In the genomic region with DNA sequence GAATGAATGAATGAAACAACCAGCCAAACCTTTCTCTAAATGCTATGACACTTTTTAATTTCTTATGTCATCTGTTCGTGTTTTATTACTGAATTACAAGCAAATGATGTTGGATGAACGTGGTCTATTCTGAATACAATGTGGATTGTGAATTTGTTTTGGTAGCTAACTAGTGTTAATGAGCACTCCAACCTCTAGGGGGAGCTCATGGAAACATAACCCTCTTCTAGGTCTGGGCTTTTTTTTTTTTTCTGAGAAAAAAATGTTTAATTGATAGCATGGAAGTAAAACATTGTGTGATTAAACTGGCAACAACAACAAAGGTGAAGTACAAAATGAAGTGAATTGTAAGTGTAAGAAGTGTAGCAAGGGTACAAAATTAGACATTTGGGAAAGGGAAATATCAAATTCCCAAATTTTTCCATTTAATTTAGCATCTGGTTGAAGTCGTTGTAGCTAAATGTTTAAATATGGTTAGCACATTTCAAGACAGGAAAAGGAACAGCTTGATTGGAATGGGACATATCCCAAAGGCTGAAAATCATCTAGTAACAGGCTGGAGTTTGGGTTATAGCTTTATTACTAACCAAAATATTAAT, we compare ENCODE assay signal across 8 cellular contexts.
DNase-seq lines count a peak whose midpoint lies in the region; ATAC-seq, FAIRE-seq and TF ChIP-seq lines count a peak whose summit lies in the region.

No MANE protein-coding gene starts in this region.

- no peak overlapping the region for H3K27ac ChIP-seq in RWPE1

- TF ChIP-seq CTCF in RWPE1 (conservative IDR thresholded peaks at IDR 0.05; ENCODE audit: low read depth), result peak; percentile 43
- TF ChIP-seq CTCF in foreskin fibroblast (IDR thresholded peaks at IDR 0.05; ENCODE audit: low read depth, low read length), result peak; percentile 76

- ATAC-seq in GM18519 (IDR thresholded peaks at IDR 0.05; ENCODE audit: low FRiP score, unreplicated experiment) (peak; percentile 75), HG03342 (IDR thresholded peaks at IDR 0.05; ENCODE audit: unreplicated experiment) (peak; percentile 97)

- no peak for FAIRE-seq in urothelium cell line (lab: Jason Lieb, UNC)

- H3K4me3 ChIP-seq in foreskin fibroblast (ENCODE audit: low read depth in 1 of 2, low read length in 2 of 2), result no peak overlapping the region

- peak; percentile 70 for DNase-seq in CMK (ENCODE audit: low read depth)
- DNase-seq in RWPE1 (ENCODE audit: low spot score), result peak; percentile 55
- DNase-seq in foreskin fibroblast, result peak; percentile 26 to 66
- peak; percentile 25 for DNase-seq in urothelium cell line (ENCODE audit: low spot score)
- DNase-seq in NCI-H2029 (lab: John Stamatoyannopoulos, UW), result no peak
- DNase-seq in NCI-H2107 treated with DMSO at 0.1 percent for 48 hours (lab: John Stamatoyannopoulos, UW; ENCODE audit: unreplicated experiment), result no peak

- POLR2A ChIA-PET in RWPE1 (lab: Yijun Ruan, JAX; ENCODE audit: low non-redundant PET), result no interaction called here

- CTCF ChIA-PET in RWPE1 (lab: Yijun Ruan, JAX), result interaction anchor here (0.5 to 1.3 kb wide), 14 partner anchors 9 to 606 kb away, joined by 3 to 10 read pairs (median 4); no protein-coding TSS in a partner anchor

Comparison
In these comparisons a context has a peak if more than half of its experiments do, and no peak if none do; other contexts are left out.
1. DNase-seq: peak in CMK (single experiment), RWPE1 (single experiment), foreskin fibroblast (2 of 2) and urothelium cell line (single experiment); none in NCI-H2029 (single experiment) and NCI-H2107 treated with DMSO at 0.1 percent for 48 hours (single experiment).